Comparison of ENCODE assay signal across 1 cellular context in the genomic region with DNA sequence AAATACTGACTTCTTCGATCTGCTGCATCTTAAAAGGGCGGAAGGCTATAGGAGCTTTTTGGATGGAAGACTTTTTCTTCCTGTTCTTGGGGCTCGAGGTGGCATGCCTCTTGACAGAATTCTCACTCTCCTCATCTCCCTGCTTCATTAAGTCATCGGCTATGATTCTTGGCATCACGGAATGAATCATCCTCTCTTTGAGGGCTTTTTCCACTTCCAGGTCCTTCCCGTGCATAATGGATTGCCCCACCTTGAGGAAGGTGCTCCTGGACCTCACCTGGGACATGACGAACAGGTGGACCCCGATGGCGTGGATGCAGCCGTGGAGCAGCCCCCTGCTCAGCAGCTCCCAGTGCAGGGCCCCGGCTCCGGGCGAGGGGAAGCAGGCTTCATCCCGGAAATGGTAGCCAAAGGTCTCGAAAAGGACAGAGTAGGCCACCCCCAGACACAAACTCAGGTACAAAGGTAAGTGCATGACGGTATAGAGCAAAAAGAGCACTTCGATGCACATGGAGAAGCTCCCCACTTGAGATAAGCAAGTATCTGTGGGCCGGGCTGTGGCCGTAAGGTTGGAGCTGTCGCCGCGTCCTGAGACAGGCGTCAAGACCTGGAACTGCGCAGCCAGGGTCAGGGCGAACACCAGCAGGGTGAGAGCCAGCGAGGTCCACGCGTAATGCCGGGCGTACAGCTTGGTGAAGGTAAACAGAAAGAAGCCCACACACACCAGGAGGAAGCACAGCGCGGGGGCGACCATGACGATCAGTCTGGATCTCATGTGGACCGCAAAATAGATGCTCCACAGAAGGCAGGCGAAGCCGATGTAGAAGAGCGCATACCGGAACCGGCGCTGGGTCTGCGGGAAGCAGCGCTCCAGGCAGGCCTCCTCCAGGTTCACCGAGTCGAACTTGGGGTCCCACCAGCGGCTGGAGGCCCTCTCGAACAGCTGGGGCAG.
TF ChIP-seq lines count a peak whose summit lies in the region.

No MANE protein-coding gene starts in this region.

TF ChIP-seq in HepG2, 621 proteins besides CTCF, POLR2A, EP300 and RAD21 (continued from another document and continues in another):
- TF ChIP-seq ZNF235 (CRISPR knock-in tag; IDR thresholded peaks at IDR 0.05; ENCODE audit: borderline replicate concordance) (no peak), MIER2 (CRISPR knock-in tag; IDR thresholded peaks at IDR 0.05) (no peak), SRY (CRISPR knock-in tag; IDR thresholded peaks at IDR 0.05) (peak; percentile 68; the same call in 1 of the 2 replicates), ZSCAN20 (CRISPR knock-in tag; IDR thresholded peaks at IDR 0.05; ENCODE audit: borderline replicate concordance) (no peak), ZNF589 (CRISPR knock-in tag; conservative IDR thresholded peaks at IDR 0.05) (no peak), ZNF143 (CRISPR knock-in tag; IDR thresholded peaks at IDR 0.05) (no peak), ZNF121 (CRISPR knock-in tag; IDR thresholded peaks at IDR 0.05) (0 out of 2 replicates have a peak, but pooled peaks have one; percentile 38), ZNF468 (CRISPR knock-in tag; IDR thresholded peaks at IDR 0.05) (no peak), CBX1 (IDR thresholded peaks at IDR 0.05; ENCODE audit: low read depth) (no peak), HMG20A (CRISPR knock-in tag; IDR thresholded peaks at IDR 0.05; ENCODE audit: borderline replicate concordance) (no peak), RARA (CRISPR knock-in tag; IDR thresholded peaks at IDR 0.05) (0 out of 2 replicates have a peak, but pooled peaks have one; percentile 5), ZNF446 (CRISPR knock-in tag; IDR thresholded peaks at IDR 0.05) (no peak), RFXANK (CRISPR knock-in tag; IDR thresholded peaks at IDR 0.05) (no peak), SRF (IDR thresholded peaks at IDR 0.05; ENCODE audit: low read depth, low read length) (no peak), ARHGAP35 (CRISPR knock-in tag; IDR thresholded peaks at IDR 0.05; ENCODE audit: borderline replicate concordance) (no peak), MAF1 (CRISPR knock-in tag; IDR thresholded peaks at IDR 0.05; ENCODE audit: borderline replicate concordance) (no peak), EED (CRISPR knock-in tag; IDR thresholded peaks at IDR 0.05) (no peak), FOSL2 (CRISPR knock-in tag; IDR thresholded peaks at IDR 0.05) (no peak), ZNF629 (CRISPR knock-in tag; conservative IDR thresholded peaks at IDR 0.05) (no peak), PHF8 (CRISPR knock-in tag; IDR thresholded peaks at IDR 0.05) (peak; percentile 4; the same call in 1 of the 2 replicates), ZIK1 (CRISPR knock-in tag; IDR thresholded peaks at IDR 0.05; ENCODE audit: borderline replicate concordance, low read depth) (no peak), REPIN1 (CRISPR knock-in tag; IDR thresholded peaks at IDR 0.05; ENCODE audit: borderline replicate concordance, low read depth) (no peak), ZNF7 (CRISPR knock-in tag; IDR thresholded peaks at IDR 0.05) (no peak), ZNF136 (CRISPR knock-in tag; IDR thresholded peaks at IDR 0.05; ENCODE audit: low read depth) (no peak), MXI1 (IDR thresholded peaks at IDR 0.05; ENCODE audit: borderline replicate concordance, low read depth, low read length) (no peak), ZNF891 (CRISPR knock-in tag; IDR thresholded peaks at IDR 0.05) (no peak), ZNF607 (CRISPR knock-in tag; IDR thresholded peaks at IDR 0.05; ENCODE audit: borderline replicate concordance) (no peak; the same call in 1 of the 2 replicates), GABPA (IDR thresholded peaks at IDR 0.05; ENCODE audit: low read depth, low read length) (no peak), GABPA (CRISPR knock-in tag; IDR thresholded peaks at IDR 0.05; ENCODE audit: low read depth) (no peak), SNAI1 (CRISPR knock-in tag; IDR thresholded peaks at IDR 0.05; ENCODE audit: borderline replicate concordance) (no peak), GPN1 (CRISPR knock-in tag; IDR thresholded peaks at IDR 0.05; ENCODE audit: borderline replicate concordance) (no peak), ZNF605 (CRISPR knock-in tag; IDR thresholded peaks at IDR 0.05) (no peak), AHR (CRISPR knock-in tag; IDR thresholded peaks at IDR 0.05) (no peak), NFE2 (CRISPR knock-in tag; IDR thresholded peaks at IDR 0.05) (no peak), THAP11 (CRISPR knock-in tag; IDR thresholded peaks at IDR 0.05) (no peak), RFX5 (IDR thresholded peaks at IDR 0.05; ENCODE audit: low read depth, low read length) (no peak), MEF2D (CRISPR knock-in tag; IDR thresholded peaks at IDR 0.05) (peak; percentile 8; the same call in 1 of the 2 replicates)
- TF ChIP-seq, protein P1, sequence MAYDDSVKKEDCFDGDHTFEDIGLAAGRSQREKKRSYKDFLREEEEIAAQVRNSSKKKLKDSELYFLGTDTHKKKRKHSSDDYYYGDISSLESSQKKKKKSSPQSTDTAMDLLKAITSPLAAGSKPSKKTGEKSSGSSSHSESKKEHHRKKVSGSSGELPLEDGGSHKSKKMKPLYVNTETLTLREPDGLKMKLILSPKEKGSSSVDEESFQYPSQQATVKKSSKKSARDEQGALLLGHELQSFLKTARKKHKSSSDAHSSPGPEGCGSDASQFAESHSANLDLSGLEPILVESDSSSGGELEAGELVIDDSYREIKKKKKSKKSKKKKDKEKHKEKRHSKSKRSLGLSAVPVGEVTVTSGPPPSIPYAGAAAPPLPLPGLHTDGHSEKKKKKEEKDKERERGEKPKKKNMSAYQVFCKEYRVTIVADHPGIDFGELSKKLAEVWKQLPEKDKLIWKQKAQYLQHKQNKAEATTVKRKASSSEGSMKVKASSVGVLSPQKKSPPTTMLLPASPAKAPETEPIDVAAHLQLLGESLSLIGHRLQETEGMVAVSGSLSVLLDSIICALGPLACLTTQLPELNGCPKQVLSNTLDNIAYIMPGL (CRISPR knock-in tag; IDR thresholded peaks at IDR 0.05; ENCODE audit: borderline replicate concordance in 1 of 2, low read depth in 1 of 2): no peak
- TF ChIP-seq, protein P2, sequence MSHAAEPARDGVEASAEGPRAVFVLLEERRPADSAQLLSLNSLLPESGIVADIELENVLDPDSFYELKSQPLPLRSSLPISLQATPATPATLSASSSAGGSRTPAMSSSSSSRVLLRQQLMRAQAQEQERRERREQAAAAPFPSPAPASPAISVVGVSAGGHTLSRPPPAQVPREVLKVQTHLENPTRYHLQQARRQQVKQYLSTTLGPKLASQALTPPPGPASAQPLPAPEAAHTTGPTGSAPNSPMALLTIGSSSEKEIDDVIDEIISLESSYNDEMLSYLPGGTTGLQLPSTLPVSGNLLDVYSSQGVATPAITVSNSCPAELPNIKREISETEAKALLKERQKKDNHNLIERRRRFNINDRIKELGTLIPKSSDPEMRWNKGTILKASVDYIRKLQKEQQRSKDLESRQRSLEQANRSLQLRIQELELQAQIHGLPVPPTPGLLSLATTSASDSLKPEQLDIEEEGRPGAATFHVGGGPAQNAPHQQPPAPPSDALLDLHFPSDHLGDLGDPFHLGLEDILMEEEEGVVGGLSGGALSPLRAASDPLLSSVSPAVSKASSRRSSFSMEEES (CRISPR knock-in tag; IDR thresholded peaks at IDR 0.05): no peak
- TF ChIP-seq, protein P3, sequence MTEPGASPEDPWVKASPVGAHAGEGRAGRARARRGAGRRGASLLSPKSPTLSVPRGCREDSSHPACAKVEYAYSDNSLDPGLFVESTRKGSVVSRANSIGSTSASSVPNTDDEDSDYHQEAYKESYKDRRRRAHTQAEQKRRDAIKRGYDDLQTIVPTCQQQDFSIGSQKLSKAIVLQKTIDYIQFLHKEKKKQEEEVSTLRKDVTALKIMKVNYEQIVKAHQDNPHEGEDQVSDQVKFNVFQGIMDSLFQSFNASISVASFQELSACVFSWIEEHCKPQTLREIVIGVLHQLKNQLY (CRISPR knock-in tag; IDR thresholded peaks at IDR 0.05): no peak
- TF ChIP-seq, protein P4, sequence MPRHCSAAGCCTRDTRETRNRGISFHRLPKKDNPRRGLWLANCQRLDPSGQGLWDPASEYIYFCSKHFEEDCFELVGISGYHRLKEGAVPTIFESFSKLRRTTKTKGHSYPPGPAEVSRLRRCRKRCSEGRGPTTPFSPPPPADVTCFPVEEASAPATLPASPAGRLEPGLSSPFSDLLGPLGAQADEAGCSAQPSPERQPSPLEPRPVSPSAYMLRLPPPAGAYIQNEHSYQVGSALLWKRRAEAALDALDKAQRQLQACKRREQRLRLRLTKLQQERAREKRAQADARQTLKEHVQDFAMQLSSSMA (CRISPR knock-in tag; IDR thresholded peaks at IDR 0.05): no peak
- TF ChIP-seq, protein P5, sequence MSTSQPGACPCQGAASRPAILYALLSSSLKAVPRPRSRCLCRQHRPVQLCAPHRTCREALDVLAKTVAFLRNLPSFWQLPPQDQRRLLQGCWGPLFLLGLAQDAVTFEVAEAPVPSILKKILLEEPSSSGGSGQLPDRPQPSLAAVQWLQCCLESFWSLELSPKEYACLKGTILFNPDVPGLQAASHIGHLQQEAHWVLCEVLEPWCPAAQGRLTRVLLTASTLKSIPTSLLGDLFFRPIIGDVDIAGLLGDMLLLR (CRISPR knock-in tag; IDR thresholded peaks at IDR 0.05): peak; percentile 43; the same call in 1 of the 2 replicates
- TF ChIP-seq, protein P6, sequence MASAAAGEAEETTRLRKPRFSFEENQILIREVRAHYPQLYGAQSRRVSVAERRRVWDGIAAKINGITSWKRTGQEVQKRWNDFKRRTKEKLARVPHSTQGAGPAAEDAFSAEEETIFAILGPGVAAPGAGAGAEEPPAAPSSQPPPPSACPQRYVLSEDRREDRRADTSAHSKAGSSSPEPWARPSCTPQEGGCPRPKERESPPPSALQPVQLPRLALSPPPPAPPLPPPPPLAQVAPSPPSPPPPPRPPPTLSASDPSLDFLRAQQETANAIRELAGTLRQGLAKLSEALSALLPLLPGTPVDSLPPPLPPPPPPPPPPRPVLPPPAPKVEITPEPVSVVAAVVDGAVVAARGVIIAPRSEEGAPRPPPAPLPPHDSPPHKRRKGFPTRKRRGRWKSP (CRISPR knock-in tag; IDR thresholded peaks at IDR 0.05): no peak
- TF ChIP-seq, protein P7, sequence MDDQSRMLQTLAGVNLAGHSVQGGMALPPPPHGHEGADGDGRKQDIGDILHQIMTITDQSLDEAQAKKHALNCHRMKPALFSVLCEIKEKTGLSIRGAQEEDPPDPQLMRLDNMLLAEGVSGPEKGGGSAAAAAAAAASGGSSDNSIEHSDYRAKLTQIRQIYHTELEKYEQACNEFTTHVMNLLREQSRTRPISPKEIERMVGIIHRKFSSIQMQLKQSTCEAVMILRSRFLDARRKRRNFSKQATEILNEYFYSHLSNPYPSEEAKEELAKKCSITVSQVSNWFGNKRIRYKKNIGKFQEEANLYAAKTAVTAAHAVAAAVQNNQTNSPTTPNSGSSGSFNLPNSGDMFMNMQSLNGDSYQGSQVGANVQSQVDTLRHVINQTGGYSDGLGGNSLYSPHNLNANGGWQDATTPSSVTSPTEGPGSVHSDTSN (CRISPR knock-in tag; IDR thresholded peaks at IDR 0.05; ENCODE audit: borderline replicate concordance): no peak
- TF ChIP-seq, protein P8, sequence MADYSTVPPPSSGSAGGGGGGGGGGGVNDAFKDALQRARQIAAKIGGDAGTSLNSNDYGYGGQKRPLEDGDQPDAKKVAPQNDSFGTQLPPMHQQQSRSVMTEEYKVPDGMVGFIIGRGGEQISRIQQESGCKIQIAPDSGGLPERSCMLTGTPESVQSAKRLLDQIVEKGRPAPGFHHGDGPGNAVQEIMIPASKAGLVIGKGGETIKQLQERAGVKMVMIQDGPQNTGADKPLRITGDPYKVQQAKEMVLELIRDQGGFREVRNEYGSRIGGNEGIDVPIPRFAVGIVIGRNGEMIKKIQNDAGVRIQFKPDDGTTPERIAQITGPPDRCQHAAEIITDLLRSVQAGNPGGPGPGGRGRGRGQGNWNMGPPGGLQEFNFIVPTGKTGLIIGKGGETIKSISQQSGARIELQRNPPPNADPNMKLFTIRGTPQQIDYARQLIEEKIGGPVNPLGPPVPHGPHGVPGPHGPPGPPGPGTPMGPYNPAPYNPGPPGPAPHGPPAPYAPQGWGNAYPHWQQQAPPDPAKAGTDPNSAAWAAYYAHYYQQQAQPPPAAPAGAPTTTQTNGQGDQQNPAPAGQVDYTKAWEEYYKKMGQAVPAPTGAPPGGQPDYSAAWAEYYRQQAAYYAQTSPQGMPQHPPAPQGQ (CRISPR knock-in tag; IDR thresholded peaks at IDR 0.05; ENCODE audit: borderline replicate concordance): no peak
- TF ChIP-seq, protein P9, sequence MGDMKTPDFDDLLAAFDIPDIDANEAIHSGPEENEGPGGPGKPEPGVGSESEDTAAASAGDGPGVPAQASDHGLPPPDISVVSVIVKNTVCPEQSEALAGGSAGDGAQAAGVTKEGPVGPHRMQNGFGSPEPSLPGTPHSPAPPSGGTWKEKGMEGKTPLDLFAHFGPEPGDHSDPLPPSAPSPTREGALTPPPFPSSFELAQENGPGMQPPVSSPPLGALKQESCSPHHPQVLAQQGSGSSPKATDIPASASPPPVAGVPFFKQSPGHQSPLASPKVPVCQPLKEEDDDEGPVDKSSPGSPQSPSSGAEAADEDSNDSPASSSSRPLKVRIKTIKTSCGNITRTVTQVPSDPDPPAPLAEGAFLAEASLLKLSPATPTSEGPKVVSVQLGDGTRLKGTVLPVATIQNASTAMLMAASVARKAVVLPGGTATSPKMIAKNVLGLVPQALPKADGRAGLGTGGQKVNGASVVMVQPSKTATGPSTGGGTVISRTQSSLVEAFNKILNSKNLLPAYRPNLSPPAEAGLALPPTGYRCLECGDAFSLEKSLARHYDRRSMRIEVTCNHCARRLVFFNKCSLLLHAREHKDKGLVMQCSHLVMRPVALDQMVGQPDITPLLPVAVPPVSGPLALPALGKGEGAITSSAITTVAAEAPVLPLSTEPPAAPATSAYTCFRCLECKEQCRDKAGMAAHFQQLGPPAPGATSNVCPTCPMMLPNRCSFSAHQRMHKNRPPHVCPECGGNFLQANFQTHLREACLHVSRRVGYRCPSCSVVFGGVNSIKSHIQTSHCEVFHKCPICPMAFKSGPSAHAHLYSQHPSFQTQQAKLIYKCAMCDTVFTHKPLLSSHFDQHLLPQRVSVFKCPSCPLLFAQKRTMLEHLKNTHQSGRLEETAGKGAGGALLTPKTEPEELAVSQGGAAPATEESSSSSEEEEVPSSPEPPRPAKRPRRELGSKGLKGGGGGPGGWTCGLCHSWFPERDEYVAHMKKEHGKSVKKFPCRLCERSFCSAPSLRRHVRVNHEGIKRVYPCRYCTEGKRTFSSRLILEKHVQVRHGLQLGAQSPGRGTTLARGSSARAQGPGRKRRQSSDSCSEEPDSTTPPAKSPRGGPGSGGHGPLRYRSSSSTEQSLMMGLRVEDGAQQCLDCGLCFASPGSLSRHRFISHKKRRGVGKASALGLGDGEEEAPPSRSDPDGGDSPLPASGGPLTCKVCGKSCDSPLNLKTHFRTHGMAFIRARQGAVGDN (CRISPR knock-in tag; IDR thresholded peaks at IDR 0.05): peak; percentile 58
- TF ChIP-seq, protein P10, sequence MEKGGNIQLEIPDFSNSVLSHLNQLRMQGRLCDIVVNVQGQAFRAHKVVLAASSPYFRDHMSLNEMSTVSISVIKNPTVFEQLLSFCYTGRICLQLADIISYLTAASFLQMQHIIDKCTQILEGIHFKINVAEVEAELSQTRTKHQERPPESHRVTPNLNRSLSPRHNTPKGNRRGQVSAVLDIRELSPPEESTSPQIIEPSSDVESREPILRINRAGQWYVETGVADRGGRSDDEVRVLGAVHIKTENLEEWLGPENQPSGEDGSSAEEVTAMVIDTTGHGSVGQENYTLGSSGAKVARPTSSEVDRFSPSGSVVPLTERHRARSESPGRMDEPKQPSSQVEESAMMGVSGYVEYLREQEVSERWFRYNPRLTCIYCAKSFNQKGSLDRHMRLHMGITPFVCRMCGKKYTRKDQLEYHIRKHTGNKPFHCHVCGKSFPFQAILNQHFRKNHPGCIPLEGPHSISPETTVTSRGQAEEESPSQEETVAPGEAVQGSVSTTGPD (CRISPR knock-in tag; IDR thresholded peaks at IDR 0.05): no peak
